8 cellular contexts compared by ENCODE assay signal in genomic region chr17:1492249-1493206, GRCh38. TPM values are rescaled to one million over a fixed set of nuclear protein-coding genes. Genes with fewer than 3 reads are reported as not detected.
DNase-seq lines count a peak whose midpoint lies in the region; ATAC-seq and TF ChIP-seq lines count a peak whose summit lies in the region.

A gene with protein sequence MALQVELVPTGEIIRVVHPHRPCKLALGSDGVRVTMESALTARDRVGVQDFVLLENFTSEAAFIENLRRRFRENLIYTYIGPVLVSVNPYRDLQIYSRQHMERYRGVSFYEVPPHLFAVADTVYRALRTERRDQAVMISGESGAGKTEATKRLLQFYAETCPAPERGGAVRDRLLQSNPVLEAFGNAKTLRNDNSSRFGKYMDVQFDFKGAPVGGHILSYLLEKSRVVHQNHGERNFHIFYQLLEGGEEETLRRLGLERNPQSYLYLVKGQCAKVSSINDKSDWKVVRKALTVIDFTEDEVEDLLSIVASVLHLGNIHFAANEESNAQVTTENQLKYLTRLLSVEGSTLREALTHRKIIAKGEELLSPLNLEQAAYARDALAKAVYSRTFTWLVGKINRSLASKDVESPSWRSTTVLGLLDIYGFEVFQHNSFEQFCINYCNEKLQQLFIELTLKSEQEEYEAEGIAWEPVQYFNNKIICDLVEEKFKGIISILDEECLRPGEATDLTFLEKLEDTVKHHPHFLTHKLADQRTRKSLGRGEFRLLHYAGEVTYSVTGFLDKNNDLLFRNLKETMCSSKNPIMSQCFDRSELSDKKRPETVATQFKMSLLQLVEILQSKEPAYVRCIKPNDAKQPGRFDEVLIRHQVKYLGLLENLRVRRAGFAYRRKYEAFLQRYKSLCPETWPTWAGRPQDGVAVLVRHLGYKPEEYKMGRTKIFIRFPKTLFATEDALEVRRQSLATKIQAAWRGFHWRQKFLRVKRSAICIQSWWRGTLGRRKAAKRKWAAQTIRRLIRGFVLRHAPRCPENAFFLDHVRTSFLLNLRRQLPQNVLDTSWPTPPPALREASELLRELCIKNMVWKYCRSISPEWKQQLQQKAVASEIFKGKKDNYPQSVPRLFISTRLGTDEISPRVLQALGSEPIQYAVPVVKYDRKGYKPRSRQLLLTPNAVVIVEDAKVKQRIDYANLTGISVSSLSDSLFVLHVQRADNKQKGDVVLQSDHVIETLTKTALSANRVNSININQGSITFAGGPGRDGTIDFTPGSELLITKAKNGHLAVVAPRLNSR (minus strand): TSS chr17:1492686. CDS start chr17:1492487, 199 bp downstream.

- peaks cover 39% of the 10 kb centered on the region for H3K4me1 Mint-ChIP-seq in activated T-cell treated with anti-CD3 and anti-CD28 coated beads, Interleukin-2, amount 50 U/mL, for 72 hours (ENCODE audit: low read depth)

- no peaks in the 10 kb centered on the region for H3K9me3 ChIP-seq in left ventricle myocardium inferior (replicated peaks)

- DNase-seq in H4 (ENCODE audit: low spot score) (no peak), left ventricle myocardium inferior (peak; percentile 40), renal cortical epithelial cell (ENCODE audit: low read depth) (no peak), erythroblast (lab: John Stamatoyannopoulos, UW) (no peak), KG1 (lab: John Stamatoyannopoulos, UW) (no peak)
- DNase-seq in activated T-cell treated with anti-CD3 and anti-CD28 coated beads, Interleukin-2, amount 50 U/mL, for 72 hours, result no peak
- no peak for DNase-seq in activated CD4-positive, alpha-beta T cell treated with anti-CD3 and anti-CD28 coated beads for 48 hours

- no peak for TF ChIP-seq CTCF in left ventricle myocardium inferior (IDR thresholded peaks at IDR 0.05; ENCODE audit: borderline replicate concordance)

- H3K27ac Mint-ChIP-seq in activated T-cell treated with anti-CD3 and anti-CD28 coated beads, Interleukin-2, amount 50 U/mL, for 72 hours, result peak within 1 kb of the TSS; percentile 15

- intact Hi-C loops in left ventricle myocardium inferior (cut with micrococcal nuclease), result no loop called here

- peak within 1 kb of the TSS; percentile 87 to 93 for H3K4me3 Mint-ChIP-seq in activated T-cell treated with anti-CD3 and anti-CD28 coated beads, Interleukin-2, amount 50 U/mL, for 72 hours

- peaks cover 29% of the 10 kb centered on the region for H3K36me3 ChIP-seq in left ventricle myocardium inferior

- peaks cover 7% of the 10 kb centered on the region for H3K27me3 Mint-ChIP-seq in activated T-cell treated with anti-CD3 and anti-CD28 coated beads, Interleukin-2, amount 50 U/mL, for 72 hours (ENCODE audit: low read depth)

- no peak for ATAC-seq in activated T-cell treated with anti-CD3 and anti-CD28 coated beads, Interleukin-2, amount 50 U/mL, for 72 hours (replicated peaks in 1 of 2)
- ATAC-seq in HG03378 (IDR thresholded peaks at IDR 0.05; ENCODE audit: unreplicated experiment), result no peak

- no peaks in the 10 kb centered on the region for H3K9me3 Mint-ChIP-seq in activated T-cell treated with anti-CD3 and anti-CD28 coated beads, Interleukin-2, amount 50 U/mL, for 72 hours

- H3K36me3 Mint-ChIP-seq in activated T-cell treated with anti-CD3 and anti-CD28 coated beads, Interleukin-2, amount 50 U/mL, for 72 hours (ENCODE audit: insufficient read depth in 2 of 2), result peaks cover 0 to 1% of the 10 kb centered on the region in 2 donors

- H3K27ac ChIP-seq in left ventricle myocardium inferior (replicated peaks), result peak within 1 kb of the TSS; percentile 98

- TF ChIP-seq POLR2A in erythroblast (IDR thresholded peaks at IDR 0.05; ENCODE audit: low read length), result no peak

- H3K27me3 ChIP-seq in left ventricle myocardium inferior (ENCODE audit: low read depth), result no peaks in the 10 kb centered on the region

- H3K4me3 ChIP-seq in left ventricle myocardium inferior, result peak within 1 kb of the TSS; percentile 84

- peaks cover 94% of the 10 kb centered on the region for H3K4me1 ChIP-seq in left ventricle myocardium inferior

RNA-seq across cellular contexts. Expression of the gene that starts here (rescaled TPM):
- 53.1 and 53.4 TPM in 2 replicates for total RNA-seq in H4 (2014; rRNA removed; shearing (Covaris generic))
- total RNA-seq in activated T-cell treated with anti-CD3 and anti-CD28 coated beads, Interleukin-2, amount 50 U/mL, for 72 hours, result 10 to 100 TPM; 32.8 to 49.9 TPM
- total RNA-seq in left ventricle myocardium inferior (150 TPM), renal cortical epithelial cell (214 and 355 TPM in 2 replicates)
